In the genomic region with DNA sequence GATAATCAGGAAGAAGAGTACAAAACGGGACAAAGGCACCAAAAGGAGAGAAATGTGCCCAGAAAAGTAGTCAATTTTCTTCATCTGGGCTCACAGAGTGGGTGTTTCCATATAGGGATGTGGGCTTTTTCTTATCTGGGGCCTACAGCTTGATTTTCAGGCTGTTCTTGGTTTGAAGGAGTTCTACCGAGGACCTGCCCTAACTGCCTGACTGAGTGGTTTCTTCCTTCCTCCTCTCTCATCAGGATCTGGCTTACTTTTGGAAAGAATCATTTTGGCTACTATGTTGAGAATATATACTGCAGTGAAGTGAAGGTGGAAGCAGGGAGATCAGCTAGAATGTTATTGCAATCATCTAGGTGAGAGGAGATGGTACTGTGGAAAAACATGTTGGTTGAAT, we compare ENCODE assay signal across 8 cellular contexts.
"Had no signal": no experiment of that assay in that cellular context is flagged by ENCODE, and none has a peak within 500 bp of the region (broad histone marks: within the 10 kb centered on the region; RNA-seq: fewer than 3 reads in every experiment).

No MANE protein-coding gene starts in this region.

- H2AFZ ChIP-seq: GM23338 had no signal

- FAIRE-seq: H1, H54, HTR-8/SVneo had no signal

- ATAC-seq: GM23338 had no signal

- DNase-seq: H9, HCEC 1CT, HFFc6, KG1 had no signal

- H3K4me3 ChIP-seq: GM23338 had no signal

- H3K4me2 ChIP-seq: GM23338 had no signal
